ENCODE assay signal across 1 cellular context in the genomic region with DNA sequence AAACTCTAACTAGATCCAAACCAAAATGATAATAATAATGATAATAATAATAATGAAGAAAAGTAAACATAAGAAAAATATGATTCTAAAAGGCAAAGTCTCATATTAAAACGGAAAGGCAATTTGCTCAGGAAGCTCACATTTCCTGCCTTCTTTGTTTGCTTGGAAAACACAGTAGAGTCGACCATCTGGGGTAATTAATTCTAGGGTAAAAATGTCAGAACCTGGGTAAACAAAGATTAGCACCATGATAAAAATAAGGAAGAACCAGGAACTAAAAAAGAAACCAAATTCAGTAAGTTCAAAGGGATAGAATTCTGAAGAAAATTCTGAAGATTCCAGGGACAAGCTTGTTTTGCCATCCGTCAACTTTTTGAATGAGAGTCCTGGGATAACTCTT.
TF ChIP-seq lines count a peak whose summit lies in the region.

No MANE protein-coding gene starts in this region.

TF ChIP-seq in GM23338, 12 proteins besides CTCF, POLR2A, EP300 and RAD21:
- TF ChIP-seq ZNF331 (CRISPR knock-in tag; IDR thresholded peaks at IDR 0.05; ENCODE audit: low read depth) (no peak), NANOG (IDR thresholded peaks at IDR 0.05; ENCODE audit: borderline replicate concordance) (no peak; the same call in 1 of the 2 replicates), ZNF114 (CRISPR knock-in tag; IDR thresholded peaks at IDR 0.05) (no peak), STAT1 (IDR thresholded peaks at IDR 0.05; ENCODE audit: unreplicated experiment) (no peak), EZH2phosphoT487 (IDR thresholded peaks at IDR 0.05; ENCODE audit: unreplicated experiment) (no peak), POLR2AphosphoS5 (IDR thresholded peaks at IDR 0.05; ENCODE audit: low read depth) (no peak), EZH2 (IDR thresholded peaks at IDR 0.05; ENCODE audit: low read depth, unreplicated experiment) (no peak), CREB1 (CRISPR knock-in tag; IDR thresholded peaks at IDR 0.05; ENCODE audit: low read depth) (no peak), JUNB (IDR thresholded peaks at IDR 0.05; ENCODE audit: unreplicated experiment) (no peak)
- TF ChIP-seq, protein P1, sequence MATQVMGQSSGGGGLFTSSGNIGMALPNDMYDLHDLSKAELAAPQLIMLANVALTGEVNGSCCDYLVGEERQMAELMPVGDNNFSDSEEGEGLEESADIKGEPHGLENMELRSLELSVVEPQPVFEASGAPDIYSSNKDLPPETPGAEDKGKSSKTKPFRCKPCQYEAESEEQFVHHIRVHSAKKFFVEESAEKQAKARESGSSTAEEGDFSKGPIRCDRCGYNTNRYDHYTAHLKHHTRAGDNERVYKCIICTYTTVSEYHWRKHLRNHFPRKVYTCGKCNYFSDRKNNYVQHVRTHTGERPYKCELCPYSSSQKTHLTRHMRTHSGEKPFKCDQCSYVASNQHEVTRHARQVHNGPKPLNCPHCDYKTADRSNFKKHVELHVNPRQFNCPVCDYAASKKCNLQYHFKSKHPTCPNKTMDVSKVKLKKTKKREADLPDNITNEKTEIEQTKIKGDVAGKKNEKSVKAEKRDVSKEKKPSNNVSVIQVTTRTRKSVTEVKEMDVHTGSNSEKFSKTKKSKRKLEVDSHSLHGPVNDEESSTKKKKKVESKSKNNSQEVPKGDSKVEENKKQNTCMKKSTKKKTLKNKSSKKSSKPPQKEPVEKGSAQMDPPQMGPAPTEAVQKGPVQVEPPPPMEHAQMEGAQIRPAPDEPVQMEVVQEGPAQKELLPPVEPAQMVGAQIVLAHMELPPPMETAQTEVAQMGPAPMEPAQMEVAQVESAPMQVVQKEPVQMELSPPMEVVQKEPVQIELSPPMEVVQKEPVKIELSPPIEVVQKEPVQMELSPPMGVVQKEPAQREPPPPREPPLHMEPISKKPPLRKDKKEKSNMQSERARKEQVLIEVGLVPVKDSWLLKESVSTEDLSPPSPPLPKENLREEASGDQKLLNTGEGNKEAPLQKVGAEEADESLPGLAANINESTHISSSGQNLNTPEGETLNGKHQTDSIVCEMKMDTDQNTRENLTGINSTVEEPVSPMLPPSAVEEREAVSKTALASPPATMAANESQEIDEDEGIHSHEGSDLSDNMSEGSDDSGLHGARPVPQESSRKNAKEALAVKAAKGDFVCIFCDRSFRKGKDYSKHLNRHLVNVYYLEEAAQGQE (IDR thresholded peaks at IDR 0.05; ENCODE audit: unreplicated experiment), result no peak
- TF ChIP-seq, protein P2, sequence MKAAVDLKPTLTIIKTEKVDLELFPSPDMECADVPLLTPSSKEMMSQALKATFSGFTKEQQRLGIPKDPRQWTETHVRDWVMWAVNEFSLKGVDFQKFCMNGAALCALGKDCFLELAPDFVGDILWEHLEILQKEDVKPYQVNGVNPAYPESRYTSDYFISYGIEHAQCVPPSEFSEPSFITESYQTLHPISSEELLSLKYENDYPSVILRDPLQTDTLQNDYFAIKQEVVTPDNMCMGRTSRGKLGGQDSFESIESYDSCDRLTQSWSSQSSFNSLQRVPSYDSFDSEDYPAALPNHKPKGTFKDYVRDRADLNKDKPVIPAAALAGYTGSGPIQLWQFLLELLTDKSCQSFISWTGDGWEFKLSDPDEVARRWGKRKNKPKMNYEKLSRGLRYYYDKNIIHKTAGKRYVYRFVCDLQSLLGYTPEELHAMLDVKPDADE (IDR thresholded peaks at IDR 0.05), result no peak
- TF ChIP-seq, protein P3, sequence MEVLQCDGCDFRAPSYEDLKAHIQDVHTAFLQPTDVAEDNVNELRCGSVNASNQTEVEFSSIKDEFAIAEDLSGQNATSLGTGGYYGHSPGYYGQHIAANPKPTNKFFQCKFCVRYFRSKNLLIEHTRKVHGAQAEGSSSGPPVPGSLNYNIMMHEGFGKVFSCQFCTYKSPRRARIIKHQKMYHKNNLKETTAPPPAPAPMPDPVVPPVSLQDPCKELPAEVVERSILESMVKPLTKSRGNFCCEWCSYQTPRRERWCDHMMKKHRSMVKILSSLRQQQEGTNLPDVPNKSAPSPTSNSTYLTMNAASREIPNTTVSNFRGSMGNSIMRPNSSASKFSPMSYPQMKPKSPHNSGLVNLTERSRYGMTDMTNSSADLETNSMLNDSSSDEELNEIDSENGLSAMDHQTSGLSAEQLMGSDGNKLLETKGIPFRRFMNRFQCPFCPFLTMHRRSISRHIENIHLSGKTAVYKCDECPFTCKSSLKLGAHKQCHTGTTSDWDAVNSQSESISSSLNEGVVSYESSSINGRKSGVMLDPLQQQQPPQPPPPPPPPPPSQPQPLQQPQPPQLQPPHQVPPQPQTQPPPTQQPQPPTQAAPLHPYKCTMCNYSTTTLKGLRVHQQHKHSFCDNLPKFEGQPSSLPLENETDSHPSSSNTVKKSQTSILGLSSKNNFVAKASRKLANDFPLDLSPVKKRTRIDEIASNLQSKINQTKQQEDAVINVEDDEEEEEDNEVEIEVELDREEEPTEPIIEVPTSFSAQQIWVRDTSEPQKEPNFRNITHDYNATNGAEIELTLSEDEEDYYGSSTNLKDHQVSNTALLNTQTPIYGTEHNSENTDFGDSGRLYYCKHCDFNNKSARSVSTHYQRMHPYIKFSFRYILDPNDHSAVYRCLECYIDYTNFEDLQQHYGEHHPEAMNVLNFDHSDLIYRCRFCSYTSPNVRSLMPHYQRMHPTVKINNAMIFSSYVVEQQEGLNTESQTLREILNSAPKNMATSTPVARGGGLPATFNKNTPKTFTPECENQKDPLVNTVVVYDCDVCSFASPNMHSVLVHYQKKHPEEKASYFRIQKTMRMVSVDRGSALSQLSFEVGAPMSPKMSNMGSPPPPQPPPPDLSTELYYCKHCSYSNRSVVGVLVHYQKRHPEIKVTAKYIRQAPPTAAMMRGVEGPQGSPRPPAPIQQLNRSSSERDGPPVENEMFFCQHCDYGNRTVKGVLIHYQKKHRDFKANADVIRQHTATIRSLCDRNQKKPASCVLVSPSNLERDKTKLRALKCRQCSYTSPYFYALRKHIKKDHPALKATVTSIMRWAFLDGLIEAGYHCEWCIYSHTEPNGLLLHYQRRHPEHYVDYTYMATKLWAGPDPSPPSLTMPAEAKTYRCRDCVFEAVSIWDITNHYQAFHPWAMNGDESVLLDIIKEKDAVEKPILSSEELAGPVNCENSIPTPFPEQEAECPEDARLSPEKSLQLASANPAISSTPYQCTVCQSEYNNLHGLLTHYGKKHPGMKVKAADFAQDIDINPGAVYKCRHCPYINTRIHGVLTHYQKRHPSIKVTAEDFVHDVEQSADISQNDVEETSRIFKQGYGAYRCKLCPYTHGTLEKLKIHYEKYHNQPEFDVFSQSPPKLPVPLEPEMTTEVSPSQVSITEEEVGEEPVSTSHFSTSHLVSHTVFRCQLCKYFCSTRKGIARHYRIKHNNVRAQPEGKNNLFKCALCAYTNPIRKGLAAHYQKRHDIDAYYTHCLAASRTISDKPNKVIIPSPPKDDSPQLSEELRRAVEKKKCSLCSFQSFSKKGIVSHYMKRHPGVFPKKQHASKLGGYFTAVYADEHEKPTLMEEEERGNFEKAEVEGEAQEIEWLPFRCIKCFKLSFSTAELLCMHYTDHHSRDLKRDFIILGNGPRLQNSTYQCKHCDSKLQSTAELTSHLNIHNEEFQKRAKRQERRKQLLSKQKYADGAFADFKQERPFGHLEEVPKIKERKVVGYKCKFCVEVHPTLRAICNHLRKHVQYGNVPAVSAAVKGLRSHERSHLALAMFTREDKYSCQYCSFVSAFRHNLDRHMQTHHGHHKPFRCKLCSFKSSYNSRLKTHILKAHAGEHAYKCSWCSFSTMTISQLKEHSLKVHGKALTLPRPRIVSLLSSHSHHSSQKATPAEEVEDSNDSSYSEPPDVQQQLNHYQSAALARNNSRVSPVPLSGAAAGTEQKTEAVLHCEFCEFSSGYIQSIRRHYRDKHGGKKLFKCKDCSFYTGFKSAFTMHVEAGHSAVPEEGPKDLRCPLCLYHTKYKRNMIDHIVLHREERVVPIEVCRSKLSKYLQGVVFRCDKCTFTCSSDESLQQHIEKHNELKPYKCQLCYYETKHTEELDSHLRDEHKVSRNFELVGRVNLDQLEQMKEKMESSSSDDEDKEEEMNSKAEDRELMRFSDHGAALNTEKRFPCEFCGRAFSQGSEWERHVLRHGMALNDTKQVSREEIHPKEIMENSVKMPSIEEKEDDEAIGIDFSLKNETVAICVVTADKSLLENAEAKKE (CRISPR knock-in tag; IDR thresholded peaks at IDR 0.05), result no peak
